ENCODE assay signal across 23 cellular contexts in the genomic region with DNA sequence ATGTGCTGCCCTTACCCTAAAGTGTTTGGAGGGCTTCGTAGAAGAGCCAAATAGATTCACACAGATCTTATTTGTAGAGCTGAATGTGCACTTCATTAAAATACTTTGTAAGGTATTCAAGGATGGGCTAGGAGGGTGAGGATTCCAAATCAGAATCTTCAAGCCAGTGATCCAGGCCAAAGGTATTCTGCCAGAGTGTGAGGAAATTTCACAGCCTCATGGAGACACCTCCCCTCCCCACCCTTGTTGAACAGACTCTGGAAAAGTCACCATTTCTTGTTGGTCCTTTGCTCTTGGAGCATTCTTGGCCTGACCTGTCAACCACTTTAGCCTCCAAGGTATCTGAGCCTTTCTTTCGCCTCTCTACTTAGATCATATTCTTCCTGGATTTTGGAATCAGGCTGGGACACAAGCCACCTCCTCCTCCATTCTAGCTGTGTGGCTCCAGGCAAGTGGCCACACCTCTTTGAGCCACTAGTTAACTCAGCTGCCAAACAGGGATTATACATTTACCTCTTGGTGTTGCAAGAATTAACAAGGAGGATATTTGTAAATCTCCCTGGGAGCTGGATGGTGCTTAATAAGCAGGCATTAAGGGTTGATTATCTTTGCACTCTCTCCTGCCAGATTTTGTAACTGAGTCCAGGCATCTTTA.
DNase-seq lines count a peak whose midpoint lies in the region; ATAC-seq, FAIRE-seq and TF ChIP-seq lines count a peak whose summit lies in the region.
"Had no signal": no experiment of that assay in that cellular context is flagged by ENCODE, and none has a peak within 500 bp of the region (broad histone marks: within the 10 kb centered on the region; RNA-seq: fewer than 3 reads in every experiment).

No MANE protein-coding gene starts in this region.

- no peak for DNase-seq in A549 (ENCODE audit: low read depth in 1 of 2, low spot score in 1 of 2)
- peak; percentile 45 for DNase-seq in HuH-7 (ENCODE audit: low spot score)
- peak; percentile 74 for DNase-seq in kidney
- DNase-seq in neural progenitor cell (ENCODE audit: low spot score), result no peak
- no peak for DNase-seq in superior temporal gyrus (ENCODE audit: extremely low spot score)
- no peak for DNase-seq in endothelial cell (ENCODE audit: low spot score)
- DNase-seq in GM19240 (ENCODE audit: insufficient read length, low spot score), result no peak
- DNase-seq: activated B cell treated with CpG ODN at 0.5 μM for 24 hours; activated CD8-positive, alpha-beta T cell treated with anti-CD3 and anti-CD28 coated beads for 36 hours; activated T-cell treated with anti-CD3 and anti-CD28 coated beads, Interleukin-2, amount 50 U/mL, for 48 hours; CD4-positive, alpha-beta memory T cell; cortex of kidney; naive thymus-derived CD4-positive, alpha-beta T cell; NCI-H2081; NCI-H526; SHP77 treated with DMSO at 0.1 percent for 48 hours; T-helper 1 cell; tibial artery had no signal

- H3K4me2 ChIP-seq in A549, result peak overlapping the region; percentile 25; the same call in 1 of the 3 replicates
- H3K4me2 ChIP-seq in neural progenitor cell, result no peak overlapping the region

- WGBS in A549 (ENCODE audit: missing lambda C conversion rate), result 81% methylated on average over 2 of the region's 2 CpGs

- peaks cover 25% of the 10 kb centered on the region for H3F3A ChIP-seq in neural progenitor cell (ENCODE audit: low read depth)

- H3K27me3 Mint-ChIP-seq in neural progenitor cell (ENCODE audit: insufficient read depth, low read depth) (peaks cover 3% of the 10 kb centered on the region), endothelial cell (ENCODE audit: unreplicated experiment) (peaks cover 3% of the 10 kb centered on the region)
- H3K27me3 Mint-ChIP-seq: activated B cell treated with CpG ODN at 0.5 μM for 24 hours; activated CD8-positive, alpha-beta T cell treated with anti-CD3 and anti-CD28 coated beads for 36 hours; CD4-positive, alpha-beta memory T cell; naive thymus-derived CD4-positive, alpha-beta T cell had no signal

- H3K36me3 ChIP-seq in kidney (ENCODE audit: control insufficient read depth in 1 of 2, insufficient read depth in 2 of 2, low read length in 2 of 2) (no peaks in the 10 kb centered on the region), neural progenitor cell (no peaks in the 10 kb centered on the region)
- H3K36me3 ChIP-seq: prostate gland, tibial artery had no signal

- FAIRE-seq in A549 (lab: Jason Lieb, UNC) (no peak), kidney (lab: Jason Lieb, UNC) (peak; percentile 54)

- H3K9me3 ChIP-seq in A549 (no peaks in the 10 kb centered on the region), kidney (ENCODE audit: control insufficient read depth in 1 of 2, low read length in 2 of 2) (no peaks in the 10 kb centered on the region), neural progenitor cell (ENCODE audit: low read depth) (no peaks in the 10 kb centered on the region)
- H3K9me3 ChIP-seq: prostate gland, tibial artery had no signal

- TF ChIP-seq CTCF in A549 (IDR thresholded peaks at IDR 0.05) (no peak), kidney (IDR thresholded peaks at IDR 0.05; ENCODE audit: borderline replicate concordance, extremely low read depth, insufficient read depth) (no peak), neural progenitor cell (IDR thresholded peaks at IDR 0.05) (no peak), endothelial cell (IDR thresholded peaks at IDR 0.05; ENCODE audit: unreplicated experiment) (no peak)

- CTCF ChIA-PET in A549 (lab: Yijun Ruan, JAX), result interaction anchor here (0.6 kb wide), 1 partner anchor 476 kb away, joined by 3 read pairs; no protein-coding TSS in a partner anchor

- intact Hi-C loops in kidney (cut with DNase I), result no loop called here

- no peak overlapping the region for H3K27ac ChIP-seq in A549
- peak overlapping the region; percentile 10 to 70 for H3K27ac ChIP-seq in kidney (ENCODE audit: low read depth in 2 of 2, low read length in 2 of 2)
- H3K27ac ChIP-seq in neural progenitor cell, result no peak overlapping the region
- H3K27ac ChIP-seq: HL-60, prostate gland had no signal

- no peak for TF ChIP-seq POLR2A in A549 (IDR thresholded peaks at IDR 0.05; ENCODE audit: low read length)

- peaks cover 47% of the 10 kb centered on the region for H3K4me1 Mint-ChIP-seq in neural progenitor cell
- peaks cover 22% of the 10 kb centered on the region for H3K4me1 Mint-ChIP-seq in endothelial cell (ENCODE audit: unreplicated experiment)
- H3K4me1 Mint-ChIP-seq: activated B cell treated with CpG ODN at 0.5 μM for 24 hours; CD4-positive, alpha-beta memory T cell; stimulated activated effector memory CD8-positive, alpha-beta T cell treated with anti-CD3 and anti-CD28 coated beads, Interleukin-12 subunit alpha, Interleukin-12 subunit beta, amount 100 ng/mL, for 72 hours had no signal

- TF ChIP-seq RAD21 in A549 (conservative IDR thresholded peaks at IDR 0.05 in 1 of 2, IDR thresholded peaks at IDR 0.05 in 1 of 2), result no peak

- peaks cover 3% of the 10 kb centered on the region for H3K9me3 Mint-ChIP-seq in neural progenitor cell
- H3K9me3 Mint-ChIP-seq in endothelial cell (ENCODE audit: unreplicated experiment), result no peaks in the 10 kb centered on the region
- H3K9me3 Mint-ChIP-seq: activated B cell treated with CpG ODN at 0.5 μM for 24 hours; stimulated activated effector memory CD8-positive, alpha-beta T cell treated with anti-CD3 and anti-CD28 coated beads, Interleukin-12 subunit alpha, Interleukin-12 subunit beta, amount 100 ng/mL, for 72 hours had no signal

- H2AFZ ChIP-seq in neural progenitor cell (replicated peaks), result no peak overlapping the region

- H3K4me3 ChIP-seq in A549 (no peak overlapping the region), kidney (ENCODE audit: low read length in 2 of 2) (peak overlapping the region in 1 of 2 donors; percentile 11), neural progenitor cell (no peak overlapping the region)
- H3K4me3 ChIP-seq: prostate gland, tibial artery had no signal

- H4K20me1 ChIP-seq in neural progenitor cell (ENCODE audit: low read depth), result no peaks in the 10 kb centered on the region

- H3K9ac ChIP-seq in kidney (ENCODE audit: low read length in 2 of 2) (no peak overlapping the region), neural progenitor cell (no peak overlapping the region)

- peak overlapping the region; percentile 9 for H3K27ac Mint-ChIP-seq in neural progenitor cell
- no peak overlapping the region for H3K27ac Mint-ChIP-seq in endothelial cell (ENCODE audit: unreplicated experiment)
- H3K27ac Mint-ChIP-seq: activated B cell treated with CpG ODN at 0.5 μM for 24 hours; activated CD8-positive, alpha-beta T cell treated with anti-CD3 and anti-CD28 coated beads for 36 hours; activated naive CD4-positive, alpha-beta T cell treated with anti-CD3 and anti-CD28 coated beads, Interleukin-2, amount 50 U/mL, for 72 hours; CD4-positive, alpha-beta memory T cell; naive thymus-derived CD4-positive, alpha-beta T cell; stimulated activated effector memory CD8-positive, alpha-beta T cell treated with anti-CD3 and anti-CD28 coated beads, Interleukin-12 subunit alpha, Interleukin-12 subunit beta, amount 100 ng/mL, for 72 hours had no signal

- H3K4me1 ChIP-seq in A549 (peaks cover 7% of the 10 kb centered on the region; the same call in 1 of the 3 replicates), kidney (ENCODE audit: control insufficient read depth in 1 of 2, insufficient read depth in 1 of 2, low read depth in 1 of 2, low read length in 2 of 2) (peaks cover 7 to 18% of the 10 kb centered on the region in 2 donors), neural progenitor cell (peaks cover 58% of the 10 kb centered on the region)
- H3K4me1 ChIP-seq: prostate gland had no signal

- TF ChIP-seq EP300 in A549 (IDR thresholded peaks at IDR 0.05), result no peak

- no peaks in the 10 kb centered on the region for H3K79me2 ChIP-seq in neural progenitor cell (ENCODE audit: low read depth)

- no peak overlapping the region for H3K4me3 Mint-ChIP-seq in neural progenitor cell
- H3K4me3 Mint-ChIP-seq in endothelial cell (ENCODE audit: unreplicated experiment), result no peak overlapping the region
- H3K4me3 Mint-ChIP-seq: activated B cell treated with CpG ODN at 0.5 μM for 24 hours; activated CD8-positive, alpha-beta T cell treated with anti-CD3 and anti-CD28 coated beads for 36 hours; CD4-positive, alpha-beta memory T cell; stimulated activated effector memory CD8-positive, alpha-beta T cell treated with anti-CD3 and anti-CD28 coated beads, Interleukin-12 subunit alpha, Interleukin-12 subunit beta, amount 100 ng/mL, for 72 hours had no signal

- POLR2A ChIA-PET in A549 (lab: Yijun Ruan, JAX), result no interaction called here

- ATAC-seq in A549 (no peak), HG02938 (IDR thresholded peaks at IDR 0.05; ENCODE audit: unreplicated experiment) (no peak)
- ATAC-seq: activated CD8-positive, alpha-beta T cell treated with anti-CD3 and anti-CD28 coated beads for 36 hours; activated naive CD4-positive, alpha-beta T cell treated with anti-CD3 and anti-CD28 coated beads, Interleukin-2, amount 50 U/mL, for 72 hours; naive thymus-derived CD4-positive, alpha-beta T cell; stimulated activated effector memory CD8-positive, alpha-beta T cell treated with anti-CD3 and anti-CD28 coated beads, Interleukin-12 subunit alpha, Interleukin-12 subunit beta, amount 100 ng/mL, for 72 hours had no signal

- peaks cover 2% of the 10 kb centered on the region for H3K36me3 Mint-ChIP-seq in neural progenitor cell
- no peaks in the 10 kb centered on the region for H3K36me3 Mint-ChIP-seq in endothelial cell (ENCODE audit: low read depth, unreplicated experiment)
- H3K36me3 Mint-ChIP-seq: stimulated activated effector memory CD8-positive, alpha-beta T cell treated with anti-CD3 and anti-CD28 coated beads, Interleukin-12 subunit alpha, Interleukin-12 subunit beta, amount 100 ng/mL, for 72 hours had no signal

- H3K27me3 ChIP-seq in neural progenitor cell, result no peaks in the 10 kb centered on the region
- H3K27me3 ChIP-seq: tibial artery had no signal

TF ChIP-seq in A549, 52 proteins besides CTCF, POLR2A, EP300 and RAD21:
- TF ChIP-seq HDAC2 (IDR thresholded peaks at IDR 0.05) (no peak), FOXS1 (CRISPR knock-in tag; IDR thresholded peaks at IDR 0.05) (no peak), EHF (CRISPR knock-in tag; IDR thresholded peaks at IDR 0.05) (no peak), POLR2AphosphoS2 (conservative IDR thresholded peaks at IDR 0.05; ENCODE audit: low read length) (no peak), ZSCAN20 (CRISPR knock-in tag; IDR thresholded peaks at IDR 0.05) (no peak)
- TF ChIP-seq, protein P1, sequence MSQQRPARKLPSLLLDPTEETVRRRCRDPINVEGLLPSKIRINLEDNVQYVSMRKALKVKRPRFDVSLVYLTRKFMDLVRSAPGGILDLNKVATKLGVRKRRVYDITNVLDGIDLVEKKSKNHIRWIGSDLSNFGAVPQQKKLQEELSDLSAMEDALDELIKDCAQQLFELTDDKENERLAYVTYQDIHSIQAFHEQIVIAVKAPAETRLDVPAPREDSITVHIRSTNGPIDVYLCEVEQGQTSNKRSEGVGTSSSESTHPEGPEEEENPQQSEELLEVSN (IDR thresholded peaks at IDR 0.05; ENCODE audit: borderline replicate concordance, low read depth), result no peak

Comparison
In these comparisons a context has a peak if more than half of its experiments do, and no peak if none do; other contexts are left out.
1. DNase-seq: peak in HuH-7 (single experiment) and kidney (single experiment); none in A549 (0 of 2), neural progenitor cell (single experiment), superior temporal gyrus (single experiment), endothelial cell (single experiment) and GM19240 (single experiment).
2. H3K27ac ChIP-seq: peak in kidney (2 of 2); none in A549 (0 of 2) and neural progenitor cell (single experiment).